ENCODE assay signal across 19 cellular contexts in the genomic region with DNA sequence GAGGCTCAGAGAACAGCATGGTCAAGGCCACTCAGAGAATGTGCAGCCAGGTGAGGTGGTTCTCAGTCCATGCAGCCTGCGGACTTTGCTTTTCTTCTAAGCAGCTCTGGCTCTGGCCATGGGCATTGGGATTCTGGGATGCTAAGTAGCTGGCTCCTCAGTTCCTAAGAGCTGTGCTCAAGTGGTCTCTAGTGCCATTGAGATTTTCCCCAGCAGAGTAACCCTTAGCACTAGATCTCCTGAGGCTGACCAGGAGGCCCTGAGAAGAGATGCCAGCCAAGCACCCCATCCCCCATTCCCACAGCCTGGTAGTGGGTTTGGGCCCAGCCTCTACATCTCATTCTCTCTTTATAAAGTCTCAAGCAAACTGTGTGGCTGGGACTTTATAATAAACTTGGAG.
"Had no signal": no experiment of that assay in that cellular context is flagged by ENCODE, and none has a peak within 500 bp of the region (broad histone marks: within the 10 kb centered on the region; RNA-seq: fewer than 3 reads in every experiment).

No MANE protein-coding gene starts in this region.

- ATAC-seq: effector memory CD8-positive, alpha-beta T cell; gastroesophageal sphincter; naive thymus-derived CD4-positive, alpha-beta T cell; psoas muscle; right lobe of liver; stimulated activated naive B cell treated with anti-CD40 and anti-IgM and Interleukin-4, amounts not matched to agents 10 μg/mL and 1 μg/mL and 100 μg/mL, for 72 hours; stimulated activated naive CD8-positive, alpha-beta T cell treated with anti-CD3 and anti-CD28 coated beads, Interleukin-15, amount 100 ng/mL, for 72 hours had no signal

- H3K4me1 ChIP-seq: left ventricle myocardium inferior, testis had no signal

- H3K36me3 ChIP-seq: esophagus squamous epithelium, gastroesophageal sphincter, left ventricle myocardium inferior, right lobe of liver, transverse colon had no signal

- H3K27me3 ChIP-seq: gastroesophageal sphincter, right lobe of liver, testis, transverse colon had no signal

- H3K9me3 ChIP-seq: esophagus squamous epithelium, gastroesophageal sphincter, left ventricle myocardium inferior, psoas muscle, right lobe of liver, testis, transverse colon had no signal

- H3K4me3 ChIP-seq: esophagus squamous epithelium, gastroesophageal sphincter, left ventricle myocardium inferior, psoas muscle, right lobe of liver, testis, transverse colon had no signal

- DNase-seq: effector memory CD8-positive, alpha-beta T cell; esophagus squamous epithelium; foreskin fibroblast; glutamatergic neuron; immature natural killer cell; left ventricle myocardium inferior; naive thymus-derived CD4-positive, alpha-beta T cell; nephron progenitor cell; psoas muscle; retina; right lobe of liver; stimulated activated CD4-positive, alpha-beta T cell treated with anti-CD3 and anti-CD28 coated beads, Interleukin-2, amount 100 ng/mL, for 24 hours; stimulated activated CD4-positive, alpha-beta T cell treated with anti-CD3 and anti-CD28 coated beads, Interleukin-4, amount 100 ng/mL, for 4 hours; stimulated activated naive B cell treated with anti-CD40 and anti-IgM and Interleukin-4, amounts not matched to agents 10 μg/mL and 1 μg/mL and 100 μg/mL, for 72 hours; stimulated activated naive CD8-positive, alpha-beta T cell treated with anti-CD3 and anti-CD28 coated beads, Interleukin-15, amount 100 ng/mL, for 72 hours; testis; transverse colon had no signal

- H3K27ac ChIP-seq: epithelial cell of prostate, esophagus squamous epithelium, left ventricle myocardium inferior, psoas muscle, right lobe of liver, testis had no signal
